Comparison of ENCODE assay signal across 7 cellular contexts in the genomic region with DNA sequence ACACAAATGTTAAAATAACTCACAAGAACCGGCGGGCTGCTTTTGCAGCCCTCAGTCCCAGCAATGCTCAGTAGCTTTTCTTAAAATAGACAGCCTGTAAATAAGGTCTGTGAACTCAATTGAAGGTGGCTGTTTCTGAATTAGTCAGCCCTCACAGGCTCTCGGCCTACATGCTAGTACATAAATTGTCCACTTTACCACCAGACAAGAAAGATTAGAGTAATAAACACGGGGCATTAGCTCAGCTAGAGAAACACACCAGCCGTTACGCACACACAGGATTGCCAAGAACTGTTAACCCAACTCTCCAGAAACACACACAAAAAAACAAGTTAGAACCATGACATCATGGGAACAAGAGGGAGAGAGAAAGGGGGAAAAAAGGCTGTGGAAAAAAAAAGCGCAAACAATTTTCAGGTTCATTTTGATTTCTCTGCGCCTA.
A peak's percentile ranks its signal among the peaks of the same experiment; 100 is the strongest.
DNase-seq lines count a peak whose midpoint lies in the region; ATAC-seq lines count a peak whose summit lies in the region.

No MANE protein-coding gene starts in this region.

- no peak overlapping the region for H3K4me3 ChIP-seq in adipocyte (ENCODE audit: low read length)

- peaks cover 61% of the 10 kb centered on the region for H3K36me3 ChIP-seq in adipocyte (ENCODE audit: control insufficient read depth, insufficient read depth, low read length, severe bottlenecking)

- H3K9ac ChIP-seq in adipocyte (ENCODE audit: low read length), result peak overlapping the region; percentile 23

- no peaks in the 10 kb centered on the region for H3K27me3 ChIP-seq in adipocyte (replicated peaks; ENCODE audit: control insufficient read depth, insufficient read depth, low read length)

- peaks cover 34% of the 10 kb centered on the region for H3K4me1 ChIP-seq in adipocyte (ENCODE audit: control insufficient read depth, insufficient read depth, low read length)

- peak; percentile 92 for ATAC-seq in GM19372 (IDR thresholded peaks at IDR 0.05; ENCODE audit: low read depth, unreplicated experiment)
- ATAC-seq in HG03025 (IDR thresholded peaks at IDR 0.05; ENCODE audit: low FRiP score, unreplicated experiment), result peak; percentile 97
- ATAC-seq in esophagus mucosa, result no peak

- DNase-seq in adipocyte (ENCODE audit: low read depth), result no peak
- DNase-seq in mucosa of gallbladder (ENCODE audit: low spot score), result peak; percentile 33
- DNase-seq in NK-92 treated with Interleukin-12 subunit alpha and Interleukin-12 subunit beta, amount 100 ng/mL, for 24 hours (lab: John Stamatoyannopoulos, UW), result no peak
- no peak for DNase-seq in NCI-H2196 treated with DMSO at 0.1 percent for 48 hours (lab: John Stamatoyannopoulos, UW; ENCODE audit: unreplicated experiment)

- H3K9me3 ChIP-seq in adipocyte (ENCODE audit: control insufficient read depth, low read length), result no peaks in the 10 kb centered on the region
